In the genomic region with DNA sequence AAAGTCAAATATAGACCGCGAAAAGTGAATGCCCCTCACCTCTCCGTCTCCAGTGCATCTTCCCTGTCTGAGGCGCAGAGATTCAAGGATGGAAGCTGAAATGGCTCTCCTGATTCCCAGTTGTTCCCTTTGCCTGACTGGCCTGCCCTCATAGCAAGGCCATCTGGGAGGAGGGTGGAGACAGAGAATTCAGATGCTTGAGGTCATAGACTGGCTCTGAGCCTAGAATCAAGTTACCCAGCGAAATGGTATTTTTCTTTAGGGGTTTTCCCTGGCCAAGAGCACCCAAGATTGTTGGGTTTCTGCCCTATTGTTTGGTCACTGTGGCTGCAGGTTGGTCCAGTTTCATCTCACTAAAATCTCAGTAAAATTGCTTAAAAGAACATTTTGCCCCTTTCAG, we compare ENCODE assay signal across 1 cellular context.
TF ChIP-seq lines count a peak whose summit lies in the region.

No MANE protein-coding gene starts in this region.

TF ChIP-seq in IMR-90, 13 proteins besides CTCF, POLR2A, EP300 and RAD21 (continued from another document):
- TF ChIP-seq CEBPB (IDR thresholded peaks at IDR 0.05; ENCODE audit: low read depth, low read length) (no peak), MXI1 (IDR thresholded peaks at IDR 0.05; ENCODE audit: borderline replicate concordance, low read depth, low read length) (no peak), MAFK (IDR thresholded peaks at IDR 0.05; ENCODE audit: low read depth, low read length) (no peak), FOS (IDR thresholded peaks at IDR 0.05; ENCODE audit: low read depth, low read length) (no peak), RCOR1 (IDR thresholded peaks at IDR 0.05; ENCODE audit: insufficient replicate concordance, low read length) (no peak), RFX5 (IDR thresholded peaks at IDR 0.05; ENCODE audit: low read depth, low read length) (no peak), NFE2L2 (IDR thresholded peaks at IDR 0.05; ENCODE audit: low read depth, low read length) (no peak), BHLHE40 (IDR thresholded peaks at IDR 0.05; ENCODE audit: low read depth, low read length) (no peak), MAZ (IDR thresholded peaks at IDR 0.05; ENCODE audit: borderline replicate concordance, low read depth, low read length) (no peak)
- TF ChIP-seq, protein P1, sequence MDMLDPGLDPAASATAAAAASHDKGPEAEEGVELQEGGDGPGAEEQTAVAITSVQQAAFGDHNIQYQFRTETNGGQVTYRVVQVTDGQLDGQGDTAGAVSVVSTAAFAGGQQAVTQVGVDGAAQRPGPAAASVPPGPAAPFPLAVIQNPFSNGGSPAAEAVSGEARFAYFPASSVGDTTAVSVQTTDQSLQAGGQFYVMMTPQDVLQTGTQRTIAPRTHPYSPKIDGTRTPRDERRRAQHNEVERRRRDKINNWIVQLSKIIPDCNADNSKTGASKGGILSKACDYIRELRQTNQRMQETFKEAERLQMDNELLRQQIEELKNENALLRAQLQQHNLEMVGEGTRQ (IDR thresholded peaks at IDR 0.05; ENCODE audit: low read depth, low read length), result no peak
- TF ChIP-seq, protein P2, sequence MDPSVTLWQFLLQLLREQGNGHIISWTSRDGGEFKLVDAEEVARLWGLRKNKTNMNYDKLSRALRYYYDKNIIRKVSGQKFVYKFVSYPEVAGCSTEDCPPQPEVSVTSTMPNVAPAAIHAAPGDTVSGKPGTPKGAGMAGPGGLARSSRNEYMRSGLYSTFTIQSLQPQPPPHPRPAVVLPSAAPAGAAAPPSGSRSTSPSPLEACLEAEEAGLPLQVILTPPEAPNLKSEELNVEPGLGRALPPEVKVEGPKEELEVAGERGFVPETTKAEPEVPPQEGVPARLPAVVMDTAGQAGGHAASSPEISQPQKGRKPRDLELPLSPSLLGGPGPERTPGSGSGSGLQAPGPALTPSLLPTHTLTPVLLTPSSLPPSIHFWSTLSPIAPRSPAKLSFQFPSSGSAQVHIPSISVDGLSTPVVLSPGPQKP (IDR thresholded peaks at IDR 0.05; ENCODE audit: borderline replicate concordance, low read depth, low read length), result no peak
